In genomic region chr20:55094353-55094861, GRCh38 we compare ENCODE assay signal across 21 cellular contexts.
A peak's percentile ranks its signal among the peaks of the same experiment; 100 is the strongest.
DNase-seq lines count a peak whose midpoint lies in the region; ATAC-seq and TF ChIP-seq lines count a peak whose summit lies in the region.
"Had no signal": no experiment of that assay in that cellular context is flagged by ENCODE, and none has a peak within 500 bp of the region (broad histone marks: within the 10 kb centered on the region; RNA-seq: fewer than 3 reads in every experiment).

No MANE protein-coding gene starts in this region.

- peak overlapping the region; percentile 81 for H3K27ac Mint-ChIP-seq in progenitor cell of endocrine pancreas
- H3K27ac Mint-ChIP-seq: B cell had no signal

- H3K27me3 Mint-ChIP-seq in progenitor cell of endocrine pancreas: peaks cover 3% of the 10 kb centered on the region
- H3K27me3 Mint-ChIP-seq: B cell had no signal

- no peak overlapping the region for H2AFZ ChIP-seq in SU-DHL-6 (ENCODE audit: low read depth, low read length, severe bottlenecking)

- H3K9me3 ChIP-seq in SU-DHL-6 (ENCODE audit: insufficient read depth, low read length): no peaks in the 10 kb centered on the region; the same call in 1 of the 2 replicates
- H3K9me3 ChIP-seq in heart left ventricle: peaks cover 0 to 4% (median 0%) of the 10 kb centered on the region in 12 donors
- H3K9me3 ChIP-seq: HAP-1, SK-N-SH had no signal

- no peak overlapping the region for H3K9ac ChIP-seq in SU-DHL-6 (ENCODE audit: low read length)
- H3K9ac ChIP-seq: KMS-11, SK-N-SH had no signal

- H3K27me3 ChIP-seq in SU-DHL-6 (ENCODE audit: low read length): no peaks in the 10 kb centered on the region
- H3K27me3 ChIP-seq in heart left ventricle: no peaks in the 10 kb centered on the region

- H3K36me3 ChIP-seq in SU-DHL-6 (ENCODE audit: low read length) (no peaks in the 10 kb centered on the region), heart left ventricle (no peaks in the 10 kb centered on the region)
- H3K36me3 ChIP-seq: HAP-1 had no signal

- DNase-seq in DMS53 (lab: John Stamatoyannopoulos, UW) (peak; percentile 12), DMS53 treated with DMSO at 0.1 percent for 48 hours (lab: John Stamatoyannopoulos, UW; ENCODE audit: unreplicated experiment) (no peak), erythroblast (lab: John Stamatoyannopoulos, UW) (peak; percentile 87 to 91), progenitor cell of endocrine pancreas (ENCODE audit: low spot score, unreplicated experiment) (no peak), retina (no peak), heart left ventricle (no peak)
- DNase-seq: COR-L47; DMS 273 treated with DMSO at 0.1 percent for 48 hours; GF-D8; MV-4-11; NCI-H187 treated with DMSO at 0.1 percent for 48 hours; NCI-H226; NCI-H524 treated with DMSO at 0.1 percent for 48 hours; NK-92 treated with Interleukin-12 subunit alpha and Interleukin-12 subunit beta, amount 100 ng/mL, for 24 hours; SK-N-SH had no signal

- peaks cover 3% of the 10 kb centered on the region for H3K9me3 Mint-ChIP-seq in progenitor cell of endocrine pancreas (ENCODE audit: low read depth)

- intact Hi-C loops in heart left ventricle (cut with DNase I): no loop called here

- no peak overlapping the region for H3K4me3 Mint-ChIP-seq in progenitor cell of endocrine pancreas (ENCODE audit: low read depth)
- H3K4me3 Mint-ChIP-seq: B cell had no signal

- peaks cover 5% of the 10 kb centered on the region; the same call in 1 of the 2 replicates for H3F3A ChIP-seq in SU-DHL-6 (ENCODE audit: insufficient read depth)

- no peaks in the 10 kb centered on the region for H3K9me2 ChIP-seq in SU-DHL-6 (replicated peaks; ENCODE audit: insufficient read depth, low read length)
- H3K9me2 ChIP-seq: SK-N-SH had no signal

- ATAC-seq in heart left ventricle: no peak
- ATAC-seq in HG03039 (IDR thresholded peaks at IDR 0.05; ENCODE audit: unreplicated experiment): no peak

- no peaks in the 10 kb centered on the region for H3K36me3 Mint-ChIP-seq in progenitor cell of endocrine pancreas (ENCODE audit: insufficient read depth)

- 42 to 69% (median 65%) methylated on average over 9 to 12 of the region's 12 CpGs for WGBS in heart left ventricle, 4 donors

- H3K4me3 ChIP-seq in SU-DHL-6 (ENCODE audit: insufficient read depth, low read length, poor library complexity, severe bottlenecking): no peak overlapping the region
- H3K4me3 ChIP-seq in heart left ventricle: no peak overlapping the region
- H3K4me3 ChIP-seq: HAP-1 had no signal

- H3K27ac ChIP-seq in SU-DHL-6 (ENCODE audit: low read depth, low read length) (peak overlapping the region; percentile 88), heart left ventricle (no peak overlapping the region)
- H3K27ac ChIP-seq: 22Rv1 had no signal

- H4K20me1 ChIP-seq in SU-DHL-6 (ENCODE audit: low read depth, low read length): no peaks in the 10 kb centered on the region

- peaks cover 0 to 9% (median 3%) of the 10 kb centered on the region in 12 donors for H3K4me1 ChIP-seq in heart left ventricle
- H3K4me1 ChIP-seq: HAP-1 had no signal

- TF ChIP-seq POLR2A in erythroblast (IDR thresholded peaks at IDR 0.05; ENCODE audit: low read length) (no peak), heart left ventricle (IDR thresholded peaks at IDR 0.05) (no peak)

- no peak for TF ChIP-seq CTCF in SU-DHL-6 (IDR thresholded peaks at IDR 0.05; ENCODE audit: insufficient read depth, low read length, poor library complexity, severe bottlenecking)
- no peak for TF ChIP-seq CTCF in progenitor cell of endocrine pancreas (IDR thresholded peaks at IDR 0.05; ENCODE audit: unreplicated experiment)
- TF ChIP-seq CTCF in heart left ventricle (IDR thresholded peaks at IDR 0.05): no peak

- H3K4me2 ChIP-seq in SU-DHL-6 (ENCODE audit: low read depth, low read length, poor library complexity, severe bottlenecking): no peak overlapping the region
- H3K4me2 ChIP-seq: KMS-11, SK-N-SH had no signal

- peaks cover 8% of the 10 kb centered on the region for H3K4me1 Mint-ChIP-seq in progenitor cell of endocrine pancreas (ENCODE audit: low read depth)
- H3K4me1 Mint-ChIP-seq: B cell had no signal

- H3K79me2 ChIP-seq in SU-DHL-6 (ENCODE audit: insufficient read depth, low read length): no peaks in the 10 kb centered on the region

Comparison
In these comparisons a context has a peak if more than half of its experiments do, and no peak if none do; other contexts are left out.
1. DNase-seq: peak in DMS53 (single experiment) and erythroblast (2 of 2); none in DMS53 treated with DMSO at 0.1 percent for 48 hours (single experiment), progenitor cell of endocrine pancreas (single experiment), retina (single experiment) and heart left ventricle (0 of 5).